In the genomic region with DNA sequence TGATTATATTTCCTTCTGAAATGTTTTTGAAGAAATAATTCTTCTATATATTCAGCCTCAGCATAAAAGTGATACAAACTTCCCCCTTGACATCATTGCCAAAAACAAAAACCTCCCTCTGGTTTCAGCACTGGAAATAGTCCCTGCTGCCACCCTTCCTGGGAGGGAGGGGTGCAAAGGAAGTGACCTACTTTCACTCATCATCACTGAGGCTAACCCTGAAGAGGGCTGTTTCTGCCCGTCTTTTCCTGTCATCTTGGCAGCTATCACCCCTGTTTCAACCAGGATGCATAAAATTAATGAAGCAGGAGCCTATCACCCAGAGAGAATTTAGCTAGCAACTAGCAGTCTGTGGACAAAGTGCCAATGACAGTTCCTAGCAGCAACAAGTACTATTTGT, we compare ENCODE assay signal across 8 cellular contexts.
DNase-seq lines count a peak whose midpoint lies in the region; ATAC-seq and TF ChIP-seq lines count a peak whose summit lies in the region.

No MANE protein-coding gene starts in this region.

- H3K27me3 Mint-ChIP-seq in activated T-cell treated with anti-CD3 and anti-CD28 coated beads, Interleukin-2, amount 50 U/mL, for 24 hours: no peaks in the 10 kb centered on the region
- peaks cover 8% of the 10 kb centered on the region for H3K27me3 Mint-ChIP-seq in memory B cell

- no peaks in the 10 kb centered on the region for H3K36me3 Mint-ChIP-seq in activated T-cell treated with anti-CD3 and anti-CD28 coated beads, Interleukin-2, amount 50 U/mL, for 24 hours (ENCODE audit: low read depth)
- H3K36me3 Mint-ChIP-seq in memory B cell: no peaks in the 10 kb centered on the region

- ATAC-seq in memory B cell (ENCODE audit: low read depth): peak; percentile 38
- peak; percentile 91 for ATAC-seq in stimulated activated naive CD8-positive, alpha-beta T cell treated with anti-CD3 and anti-CD28 coated beads, Interleukin-15, Interleukin-2, amounts not matched to agents 100 U/mL and 50 U/mL, for 24 hours
- no peak for ATAC-seq in body of pancreas
- no peak for ATAC-seq in HG02981 (IDR thresholded peaks at IDR 0.05; ENCODE audit: unreplicated experiment)

- no peaks in the 10 kb centered on the region for H3K36me3 ChIP-seq in body of pancreas (replicated peaks in 1 of 2; ENCODE audit: insufficient read depth in 1 of 2, low read depth in 2 of 2)

- in situ Hi-C loops in GM13977 (cut with MboI; ENCODE audit: low pct_unique_long_range_greater_than_20kb, low sequenced_read_pairs, unreplicated experiment): no loop called here

- peak overlapping the region; percentile 10 for H3K4me3 Mint-ChIP-seq in activated T-cell treated with anti-CD3 and anti-CD28 coated beads, Interleukin-2, amount 50 U/mL, for 24 hours
- H3K4me3 Mint-ChIP-seq in memory B cell: no peak overlapping the region

- TF ChIP-seq POLR2A in body of pancreas (IDR thresholded peaks at IDR 0.05): no peak

- no peak for TF ChIP-seq CTCF in body of pancreas (IDR thresholded peaks at IDR 0.05)
- no peak for TF ChIP-seq CTCF in GM13977 (IDR thresholded peaks at IDR 0.05; ENCODE audit: extremely low read depth, insufficient read depth, missing control alignments)

- DNase-seq in NCI-H82 (lab: John Stamatoyannopoulos, UW): peak; percentile 46
- DNase-seq in NCI-H82 treated with DMSO at 0.1 percent for 48 hours (lab: John Stamatoyannopoulos, UW; ENCODE audit: unreplicated experiment): no peak
- DNase-seq in activated T-cell treated with anti-CD3 and anti-CD28 coated beads, Interleukin-2, amount 50 U/mL, for 24 hours: peak; percentile 38
- DNase-seq in memory B cell (ENCODE audit: low spot score in 2 of 2): no peak
- peak; percentile 16 for DNase-seq in stimulated activated naive CD8-positive, alpha-beta T cell treated with anti-CD3 and anti-CD28 coated beads, Interleukin-15, Interleukin-2, amounts not matched to agents 100 U/mL and 50 U/mL, for 24 hours
- no peak for DNase-seq in body of pancreas
- no peak for DNase-seq in GM13977 (ENCODE audit: low spot score)

- no peaks in the 10 kb centered on the region for H3K9me3 ChIP-seq in body of pancreas

- H3K9me3 Mint-ChIP-seq in activated T-cell treated with anti-CD3 and anti-CD28 coated beads, Interleukin-2, amount 50 U/mL, for 24 hours: no peaks in the 10 kb centered on the region
- no peaks in the 10 kb centered on the region for H3K9me3 Mint-ChIP-seq in memory B cell

- intact Hi-C loops in body of pancreas (cut with DNase I): no loop called here

- peak overlapping the region; percentile 31 for H3K27ac Mint-ChIP-seq in activated T-cell treated with anti-CD3 and anti-CD28 coated beads, Interleukin-2, amount 50 U/mL, for 24 hours
- H3K27ac Mint-ChIP-seq in memory B cell: no peak overlapping the region

- peaks cover 25% of the 10 kb centered on the region for H3K4me1 Mint-ChIP-seq in activated T-cell treated with anti-CD3 and anti-CD28 coated beads, Interleukin-2, amount 50 U/mL, for 24 hours (ENCODE audit: low read depth)
- H3K4me1 Mint-ChIP-seq in memory B cell: no peaks in the 10 kb centered on the region

- H3K27me3 ChIP-seq in body of pancreas: no peaks in the 10 kb centered on the region

- WGBS in body of pancreas, 2 donors: 13 to 27% methylated on average over 1 of the region's 1 CpG

- H3K4me3 ChIP-seq in body of pancreas: no peak overlapping the region

- H3K27ac ChIP-seq in body of pancreas: no peak overlapping the region

- no peaks in the 10 kb centered on the region for H3K4me1 ChIP-seq in body of pancreas

Comparison
In these comparisons a context has a peak if more than half of its experiments do, and no peak if none do; other contexts are left out.
1. DNase-seq: peak in NCI-H82 (single experiment), activated T-cell treated with anti-CD3 and anti-CD28 coated beads, Interleukin-2, amount 50 U/mL, for 24 hours (single experiment) and stimulated activated naive CD8-positive, alpha-beta T cell treated with anti-CD3 and anti-CD28 coated beads, Interleukin-15, Interleukin-2, amounts not matched to agents 100 U/mL and 50 U/mL, for 24 hours (single experiment); none in NCI-H82 treated with DMSO at 0.1 percent for 48 hours (single experiment), memory B cell (0 of 2), body of pancreas (0 of 4) and GM13977 (single experiment).
2. ATAC-seq: peak in memory B cell (single experiment) and stimulated activated naive CD8-positive, alpha-beta T cell treated with anti-CD3 and anti-CD28 coated beads, Interleukin-15, Interleukin-2, amounts not matched to agents 100 U/mL and 50 U/mL, for 24 hours (single experiment); none in body of pancreas (single experiment) and HG02981 (single experiment).